16 cellular contexts compared by ENCODE assay signal in the genomic region with DNA sequence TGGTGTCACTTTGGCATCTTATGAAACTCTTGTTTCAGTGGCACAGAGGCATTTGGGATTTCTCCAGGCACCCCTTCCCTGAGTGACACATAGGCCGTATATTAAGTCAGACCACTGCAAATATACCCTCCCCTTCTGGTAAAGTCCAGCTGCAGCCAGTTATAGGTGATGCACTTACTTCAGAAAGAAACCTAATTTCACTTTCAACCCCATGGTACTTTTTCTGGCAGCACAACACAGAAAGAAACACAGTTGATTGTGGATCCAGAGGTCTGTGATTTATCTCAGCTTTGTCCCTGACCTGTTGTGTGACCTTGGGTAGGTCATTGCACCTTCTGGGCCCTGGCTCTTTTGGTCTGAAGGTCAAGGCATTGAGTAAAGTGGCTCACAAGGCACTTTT.
DNase-seq lines count a peak whose midpoint lies in the region; ATAC-seq lines count a peak whose summit lies in the region.
"Had no signal": no experiment of that assay in that cellular context is flagged by ENCODE, and none has a peak within 500 bp of the region (broad histone marks: within the 10 kb centered on the region; RNA-seq: fewer than 3 reads in every experiment).

No MANE protein-coding gene starts in this region.

- H3K27me3 Mint-ChIP-seq in activated T-helper 17 cell treated with anti-CD3 and anti-CD28 coated beads, Interleukin-2, amount 50 U/mL, for 72 hours, result no peaks in the 10 kb centered on the region

- H3K4me3 Mint-ChIP-seq in activated T-helper 17 cell treated with anti-CD3 and anti-CD28 coated beads, Interleukin-2, amount 50 U/mL, for 72 hours, result no peak overlapping the region
- H3K4me3 Mint-ChIP-seq: activated T-helper 1 cell treated with anti-CD3 and anti-CD28 coated beads, Interleukin-12 subunit alpha, Interleukin-12 subunit beta, Interleukin-2, Interleukin-4 antibody, amounts not matched to agents 30 ng/mL and 10 ng/mL and 1 ng/mL, durations not matched to agents 14 hours and 24 hours and 36 hours; naive B cell had no signal

- H3K4me1 Mint-ChIP-seq in activated T-helper 17 cell treated with anti-CD3 and anti-CD28 coated beads, Interleukin-2, amount 50 U/mL, for 72 hours, result peaks cover 5% of the 10 kb centered on the region
- H3K4me1 Mint-ChIP-seq: naive B cell had no signal

- H3K27ac Mint-ChIP-seq in activated T-helper 17 cell treated with anti-CD3 and anti-CD28 coated beads, Interleukin-2, amount 50 U/mL, for 72 hours, result no peak overlapping the region
- H3K27ac Mint-ChIP-seq: activated T-helper 1 cell treated with anti-CD3 and anti-CD28 coated beads, Interleukin-12 subunit alpha, Interleukin-12 subunit beta, Interleukin-2, Interleukin-4 antibody, amounts not matched to agents 30 ng/mL and 10 ng/mL and 1 ng/mL, durations not matched to agents 14 hours and 24 hours and 36 hours; naive B cell had no signal

- no peak for DNase-seq in dermis blood vessel endothelial cell
- DNase-seq in activated effector memory CD4-positive, alpha-beta T cell treated with Interleukin-2 at 50 U/mL for 16 hours, result no peak
- DNase-seq in stimulated activated CD4-positive, alpha-beta T cell treated with anti-CD3 and anti-CD28 coated beads, Interleukin-4, amount 100 ng/mL, for 1 hour, result no peak
- no peak for DNase-seq in GM03348 (ENCODE audit: low spot score)
- DNase-seq: activated CD4-positive, CD25-positive, alpha-beta regulatory T cell; effector CD8-positive, alpha-beta T cell; IMR-90; naive B cell; NCI-H146; NCI-H82 had no signal

- H3K36me3 Mint-ChIP-seq in activated T-helper 17 cell treated with anti-CD3 and anti-CD28 coated beads, Interleukin-2, amount 50 U/mL, for 72 hours (ENCODE audit: low read depth), result peaks cover 15% of the 10 kb centered on the region

- peaks cover 14% of the 10 kb centered on the region for H3K9me3 Mint-ChIP-seq in activated T-helper 17 cell treated with anti-CD3 and anti-CD28 coated beads, Interleukin-2, amount 50 U/mL, for 72 hours
- H3K9me3 Mint-ChIP-seq: activated T-helper 1 cell treated with anti-CD3 and anti-CD28 coated beads, Interleukin-12 subunit alpha, Interleukin-12 subunit beta, Interleukin-2, Interleukin-4 antibody, amounts not matched to agents 30 ng/mL and 10 ng/mL and 1 ng/mL, durations not matched to agents 14 hours and 24 hours and 36 hours had no signal

- peak; percentile 85 for ATAC-seq in GM18868 (IDR thresholded peaks at IDR 0.05; ENCODE audit: unreplicated experiment)
- peak; percentile 84 for ATAC-seq in GM21515 (IDR thresholded peaks at IDR 0.05; ENCODE audit: unreplicated experiment)
- peak; percentile 67 for ATAC-seq in HG03060 (IDR thresholded peaks at IDR 0.05; ENCODE audit: low read depth, unreplicated experiment)
- peak; percentile 38 for ATAC-seq in activated T-helper 17 cell treated with anti-CD3 and anti-CD28 coated beads, Interleukin-2, amount 50 U/mL, for 72 hours (replicated peaks)
- ATAC-seq: SK-N-SH treated with all-trans-retinoic acid at 6 μM for 48 hours had no signal
